In the genomic region with DNA sequence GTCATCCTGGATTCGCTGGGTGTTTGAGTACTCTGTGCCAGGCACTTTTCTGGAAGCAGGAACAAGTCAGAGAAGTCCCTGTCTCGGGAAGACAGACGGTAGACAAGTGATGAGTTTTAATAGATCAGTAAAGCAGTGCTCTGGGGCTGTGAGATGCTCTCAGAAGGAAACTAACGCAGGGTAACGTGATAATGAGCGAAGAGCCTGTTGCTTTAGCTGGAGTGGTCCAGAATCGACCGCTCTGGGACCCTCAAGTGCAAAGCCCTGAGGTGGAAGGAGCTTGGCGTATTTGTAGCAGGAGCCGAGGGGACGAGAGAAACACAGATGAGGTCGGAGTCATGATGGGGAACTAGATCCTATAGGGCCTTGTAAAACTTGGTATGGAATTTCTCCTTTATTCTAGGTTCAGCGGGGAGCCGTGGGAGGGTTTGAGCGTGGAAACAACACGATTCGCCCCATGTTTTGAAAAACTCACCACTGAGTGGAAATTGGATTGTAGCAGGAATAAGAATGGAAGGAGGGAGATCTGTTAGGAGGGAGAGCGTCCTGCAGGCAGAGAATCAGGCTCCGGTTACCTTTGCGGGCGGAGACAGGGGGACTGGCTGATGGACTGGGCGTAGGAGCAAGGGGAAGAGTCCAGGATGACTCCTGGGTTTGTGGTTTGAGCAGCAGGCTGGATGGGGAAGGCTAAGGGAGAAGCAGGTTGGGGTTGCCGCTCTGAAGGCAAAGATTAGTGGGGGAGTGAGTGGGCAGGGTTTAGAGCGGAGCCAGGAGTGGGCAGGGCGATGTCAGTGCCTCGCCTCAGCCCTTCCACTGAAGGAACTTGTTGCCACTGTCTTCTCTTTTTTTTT, we compare ENCODE assay signal across 8 cellular contexts. TPM values are rescaled to one million over a fixed set of nuclear protein-coding genes. Genes with fewer than 3 reads are reported as not detected.
DNase-seq lines count a peak whose midpoint lies in the region; ATAC-seq and TF ChIP-seq lines count a peak whose summit lies in the region.

No MANE protein-coding gene starts in this region.

- H2AK5ac ChIP-seq in neuronal stem cell (ENCODE audit: low read depth, low read length): no peak overlapping the region

- no peak overlapping the region for H3K23ac ChIP-seq in neuronal stem cell (ENCODE audit: low read depth, low read length, poor library complexity)

- H2BK12ac ChIP-seq in neuronal stem cell (ENCODE audit: low read length): no peak overlapping the region

- DNase-seq in activated T-cell treated with anti-CD3 and anti-CD28 coated beads, Interleukin-2, amount 50 U/mL, for 4 hours: no peak
- no peak for DNase-seq in activated T-cell treated with anti-CD3 and anti-CD28 coated beads, Interleukin-2, amount 50 U/mL, for 1 hour
- DNase-seq in Peyer's patch: peak in 1 of 3 donors; percentile 37
- peak; percentile 15 for DNase-seq in neuronal stem cell (ENCODE audit: low spot score)
- no peak for DNase-seq in NCI-H2171 (lab: John Stamatoyannopoulos, UW)
- DNase-seq in GM13977 (ENCODE audit: low spot score): no peak

- TF ChIP-seq POLR2A in Peyer's patch (IDR thresholded peaks at IDR 0.05): no peak

- H3K4me3 Mint-ChIP-seq in activated T-cell treated with anti-CD3 and anti-CD28 coated beads, Interleukin-2, amount 50 U/mL, for 4 hours: peak overlapping the region; percentile 96

- H3K4ac ChIP-seq in neuronal stem cell (ENCODE audit: low read length): peak overlapping the region; percentile 14

- H3K36me3 Mint-ChIP-seq in activated T-cell treated with anti-CD3 and anti-CD28 coated beads, Interleukin-2, amount 50 U/mL, for 4 hours (ENCODE audit: insufficient read depth): peaks cover 20% of the 10 kb centered on the region

- no peak overlapping the region for H2BK5ac ChIP-seq in neuronal stem cell (ENCODE audit: low read length)

- no peaks in the 10 kb centered on the region for H3K27me3 ChIP-seq in Peyer's patch
- H3K27me3 ChIP-seq in endocrine pancreas (ENCODE audit: control insufficient read depth, insufficient read depth, low read length): no peaks in the 10 kb centered on the region
- H3K27me3 ChIP-seq in neuronal stem cell (ENCODE audit: control insufficient read depth in 3 of 3, insufficient read depth in 3 of 3, low read depth in 1 of 3, low read length in 3 of 3): peaks cover 0 to 2% (median 0%) of the 10 kb centered on the region in 3 experiments

- H3K4me3 ChIP-seq in Peyer's patch (peak overlapping the region; percentile 55 to 81 (median 62)), endocrine pancreas (ENCODE audit: control insufficient read depth, insufficient read depth, low read length) (peak overlapping the region; percentile 44), neuronal stem cell (ENCODE audit: low read length in 2 of 2) (peak overlapping the region; percentile 70 to 90)

- TF ChIP-seq CTCF in Peyer's patch (IDR thresholded peaks at IDR 0.05): no peak
- TF ChIP-seq CTCF in GM13977 (IDR thresholded peaks at IDR 0.05; ENCODE audit: extremely low read depth, insufficient read depth, missing control alignments): no peak

- peaks cover 0 to 15% (median 7%) of the 10 kb centered on the region in 4 donors for H3K4me1 ChIP-seq in Peyer's patch
- no peaks in the 10 kb centered on the region for H3K4me1 ChIP-seq in endocrine pancreas (ENCODE audit: control insufficient read depth, insufficient read depth, low read length)
- peaks cover 8 to 12% of the 10 kb centered on the region in 2 donors for H3K4me1 ChIP-seq in neuronal stem cell (ENCODE audit: control insufficient read depth in 2 of 2, insufficient read depth in 1 of 2, low read depth in 1 of 2, low read length in 2 of 2)

- H3K4me1 Mint-ChIP-seq in activated T-cell treated with anti-CD3 and anti-CD28 coated beads, Interleukin-2, amount 50 U/mL, for 4 hours (ENCODE audit: low read depth): peaks cover 28% of the 10 kb centered on the region

- H2BK15ac ChIP-seq in neuronal stem cell (ENCODE audit: low read length): no peak overlapping the region

- H3K14ac ChIP-seq in neuronal stem cell (ENCODE audit: low read length): no peak overlapping the region

- H2BK120ac ChIP-seq in neuronal stem cell (ENCODE audit: low read depth, low read length): no peak overlapping the region

- H3K9me3 ChIP-seq in Peyer's patch (no peaks in the 10 kb centered on the region), endocrine pancreas (ENCODE audit: control insufficient read depth, low read length) (no peaks in the 10 kb centered on the region), neuronal stem cell (replicated peaks in 1 of 2; ENCODE audit: control insufficient read depth in 2 of 2, insufficient read depth in 1 of 2, low read depth in 1 of 2, low read length in 2 of 2) (no peaks in the 10 kb centered on the region)

- H4K91ac ChIP-seq in neuronal stem cell (ENCODE audit: low read depth, low read length, poor library complexity): no peak overlapping the region

- peak overlapping the region; percentile 97 for H3K18ac ChIP-seq in neuronal stem cell (ENCODE audit: low read length)

- no peak overlapping the region for H4K8ac ChIP-seq in neuronal stem cell (ENCODE audit: low read depth, low read length)

- H3K27ac ChIP-seq in Peyer's patch (peak overlapping the region; percentile 73 to 89 (median 80)), neuronal stem cell (replicated peaks; ENCODE audit: low read length) (no peak overlapping the region)

- peak overlapping the region; percentile 65 for H3K9ac ChIP-seq in endocrine pancreas (ENCODE audit: control insufficient read depth, insufficient read depth, low read length)
- H3K9ac ChIP-seq in neuronal stem cell (ENCODE audit: low read depth, low read length, poor library complexity): peak overlapping the region; percentile 98

- no peaks in the 10 kb centered on the region for H3K27me3 Mint-ChIP-seq in activated T-cell treated with anti-CD3 and anti-CD28 coated beads, Interleukin-2, amount 50 U/mL, for 4 hours (ENCODE audit: low read depth)

- H3K79me1 ChIP-seq in neuronal stem cell (ENCODE audit: low read depth, low read length): peaks cover 18% of the 10 kb centered on the region

- no peak for ATAC-seq in activated T-cell treated with anti-CD3 and anti-CD28 coated beads, Interleukin-2, amount 50 U/mL, for 4 hours
- no peak for ATAC-seq in GM18873 (IDR thresholded peaks at IDR 0.05; ENCODE audit: low FRiP score, unreplicated experiment)

- H2AFZ ChIP-seq in neuronal stem cell (ENCODE audit: low read length): peak overlapping the region; percentile 97

- H3K9me3 Mint-ChIP-seq in activated T-cell treated with anti-CD3 and anti-CD28 coated beads, Interleukin-2, amount 50 U/mL, for 4 hours: no peaks in the 10 kb centered on the region

- in situ Hi-C loops in GM13977 (cut with MboI; ENCODE audit: low pct_unique_long_range_greater_than_20kb, low sequenced_read_pairs, unreplicated experiment): no loop called here

- no CpG with 5 or more reads among the region's 26 CpGs for WGBS in neuronal stem cell (ENCODE audit: extremely low coverage in 2 of 2, insufficient read length in 2 of 2, insufficient replicate concordance in 1 of 2), 2 donors

- peak overlapping the region; percentile 93 for H3K4me2 ChIP-seq in neuronal stem cell (ENCODE audit: insufficient read depth, low read length, poor library complexity, severe bottlenecking)

- H3K36me3 ChIP-seq in Peyer's patch (peaks cover 0 to 28% (median 0%) of the 10 kb centered on the region in 3 donors), endocrine pancreas (ENCODE audit: control insufficient read depth, insufficient read depth, low read length) (no peaks in the 10 kb centered on the region), neuronal stem cell (replicated peaks in 1 of 2; ENCODE audit: control insufficient read depth in 2 of 2, insufficient read depth in 2 of 2, low read length in 2 of 2) (peaks cover 37 to 63% of the 10 kb centered on the region in 2 donors)

RNA-seq across cellular contexts. Expression of a gene that starts 0.8 kb away (rescaled TPM):
- 100 to 1,000 TPM; 182 to 246 (median 214) TPM for total RNA-seq in activated T-cell treated with anti-CD3 and anti-CD28 coated beads, Interleukin-2, amount 50 U/mL, for 4 hours
- 10 to 100 TPM; 14.9 to 90.0 (median 27.3) TPM for total RNA-seq in Peyer's patch
- 60.2 TPM for polyA plus RNA-seq in neuronal stem cell (2013, experiment 1 of 2)
- 61.7 TPM for polyA plus RNA-seq in neuronal stem cell (2013, experiment 2 of 2)

RNA-seq across cellular contexts. Expression of a gene that starts 8.7 kb away (rescaled TPM):
- 100 to 1,000 TPM; 106 to 107 (median 106) TPM for total RNA-seq in activated T-cell treated with anti-CD3 and anti-CD28 coated beads, Interleukin-2, amount 50 U/mL, for 4 hours
- 100 to 1,000 TPM in 2 of 4 donors, 10 to 100 TPM in 2; 76.7 to 102 (median 98.9) TPM for total RNA-seq in Peyer's patch
- 15.5 TPM for polyA plus RNA-seq in neuronal stem cell (2013, experiment 1 of 2)
- 15.1 TPM for polyA plus RNA-seq in neuronal stem cell (2013, experiment 2 of 2)

RNA-seq across cellular contexts. Expression of a gene that starts 19.5 kb away (rescaled TPM):
- total RNA-seq in activated T-cell treated with anti-CD3 and anti-CD28 coated beads, Interleukin-2, amount 50 U/mL, for 4 hours: 10 to 100 TPM in 2 of 3 donors, 1 to 10 TPM in 1; 9.1 to 21.1 (median 10.4) TPM
- total RNA-seq in Peyer's patch: 10 to 100 TPM in 1 of 4 donors, 1 to 10 TPM in 3; 4.9 to 12.4 (median 8.2) TPM
- polyA plus RNA-seq in neuronal stem cell (2013, experiment 1 of 2): 0.84 TPM
- 0.72 TPM for polyA plus RNA-seq in neuronal stem cell (2013, experiment 2 of 2)

RNA-seq across cellular contexts. Expression of a gene that starts 33.8 kb away (rescaled TPM):
- total RNA-seq in activated T-cell treated with anti-CD3 and anti-CD28 coated beads, Interleukin-2, amount 50 U/mL, for 4 hours: 1 to 10 TPM; 1.9 to 6.7 (median 2.1) TPM
- 10 to 100 TPM; 20.3 to 62.7 (median 24.4) TPM for total RNA-seq in Peyer's patch
- polyA plus RNA-seq in neuronal stem cell (2013, experiment 1 of 2): 0.08 TPM
- polyA plus RNA-seq in neuronal stem cell (2013, experiment 2 of 2): 0.17 TPM

RNA-seq across cellular contexts. Expression of a gene that starts 47.8 kb away (rescaled TPM):
- under 1 TPM in 2 of 3 donors, not detected in 1; 0.08 to 0.60 TPM for total RNA-seq in activated T-cell treated with anti-CD3 and anti-CD28 coated beads, Interleukin-2, amount 50 U/mL, for 4 hours
- not detected for total RNA-seq in Peyer's patch
- polyA plus RNA-seq in neuronal stem cell (2013, experiment 1 of 2): 1.0 TPM
- polyA plus RNA-seq in neuronal stem cell (2013, experiment 2 of 2): 1.2 TPM
